ENCODE assay signal across 1 cellular context in the genomic region with DNA sequence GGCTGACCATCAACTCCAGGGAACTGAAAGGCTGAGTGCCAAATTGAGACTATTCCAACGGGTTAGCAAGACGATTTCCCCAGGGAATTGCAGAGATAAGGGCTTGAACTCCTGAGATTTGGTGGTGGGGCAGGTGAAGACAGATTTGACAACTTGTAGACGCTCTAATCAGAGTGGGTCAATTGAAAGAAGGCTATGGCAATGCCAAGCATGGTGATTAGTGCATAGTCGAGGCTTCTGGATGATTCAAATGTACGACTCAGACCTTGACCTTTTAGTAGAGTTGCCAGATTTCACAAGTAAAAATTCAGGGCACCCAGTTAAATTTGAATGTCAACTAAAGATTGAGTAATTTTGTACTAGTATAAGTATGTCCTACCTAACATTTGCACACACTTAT.
TF ChIP-seq lines count a peak whose summit lies in the region.

No MANE protein-coding gene starts in this region.

TF ChIP-seq in HEK293, 187 proteins besides CTCF, POLR2A, EP300 and RAD21 (continued from another document):
- TF ChIP-seq, protein P1, sequence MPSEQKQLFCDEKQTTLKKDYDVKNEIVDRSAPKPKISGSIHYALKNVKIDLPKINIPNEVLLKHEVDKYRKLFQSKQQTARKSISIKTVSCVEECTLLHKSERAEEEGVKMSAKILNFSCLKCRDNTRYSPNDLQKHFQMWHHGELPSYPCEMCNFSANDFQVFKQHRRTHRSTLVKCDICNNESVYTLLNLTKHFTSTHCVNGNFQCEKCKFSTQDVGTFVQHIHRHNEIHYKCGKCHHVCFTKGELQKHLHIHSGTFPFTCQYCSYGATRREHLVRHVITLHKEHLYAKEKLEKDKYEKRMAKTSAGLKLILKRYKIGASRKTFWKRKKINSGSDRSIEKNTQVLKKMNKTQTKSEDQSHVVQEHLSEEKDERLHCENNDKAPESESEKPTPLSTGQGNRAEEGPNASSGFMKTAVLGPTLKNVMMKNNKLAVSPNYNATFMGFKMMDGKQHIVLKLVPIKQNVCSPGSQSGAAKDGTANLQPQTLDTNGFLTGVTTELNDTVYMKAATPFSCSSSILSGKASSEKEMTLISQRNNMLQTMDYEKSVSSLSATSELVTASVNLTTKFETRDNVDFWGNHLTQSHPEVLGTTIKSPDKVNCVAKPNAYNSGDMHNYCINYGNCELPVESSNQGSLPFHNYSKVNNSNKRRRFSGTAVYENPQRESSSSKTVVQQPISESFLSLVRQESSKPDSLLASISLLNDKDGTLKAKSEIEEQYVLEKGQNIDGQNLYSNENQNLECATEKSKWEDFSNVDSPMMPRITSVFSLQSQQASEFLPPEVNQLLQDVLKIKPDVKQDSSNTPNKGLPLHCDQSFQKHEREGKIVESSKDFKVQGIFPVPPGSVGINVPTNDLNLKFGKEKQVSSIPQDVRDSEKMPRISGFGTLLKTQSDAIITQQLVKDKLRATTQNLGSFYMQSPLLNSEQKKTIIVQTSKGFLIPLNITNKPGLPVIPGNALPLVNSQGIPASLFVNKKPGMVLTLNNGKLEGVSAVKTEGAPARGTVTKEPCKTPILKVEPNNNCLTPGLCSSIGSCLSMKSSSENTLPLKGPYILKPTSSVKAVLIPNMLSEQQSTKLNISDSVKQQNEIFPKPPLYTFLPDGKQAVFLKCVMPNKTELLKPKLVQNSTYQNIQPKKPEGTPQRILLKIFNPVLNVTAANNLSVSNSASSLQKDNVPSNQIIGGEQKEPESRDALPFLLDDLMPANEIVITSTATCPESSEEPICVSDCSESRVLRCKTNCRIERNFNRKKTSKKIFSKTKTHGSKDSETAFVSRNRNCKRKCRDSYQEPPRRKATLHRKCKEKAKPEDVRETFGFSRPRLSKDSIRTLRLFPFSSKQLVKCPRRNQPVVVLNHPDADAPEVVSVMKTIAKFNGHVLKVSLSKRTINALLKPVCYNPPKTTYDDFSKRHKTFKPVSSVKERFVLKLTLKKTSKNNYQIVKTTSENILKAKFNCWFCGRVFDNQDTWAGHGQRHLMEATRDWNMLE (tag by site-specific recombination; conservative IDR thresholded peaks at IDR 0.05; ENCODE audit: low read depth), result no peak
- TF ChIP-seq ZNF626 (tag by site-specific recombination; IDR thresholded peaks at IDR 0.05) (no peak), ZNF544 (tag by site-specific recombination; IDR thresholded peaks at IDR 0.05) (no peak), ZNF132 (tag by site-specific recombination; IDR thresholded peaks at IDR 0.05; ENCODE audit: borderline replicate concordance) (no peak), OSR2 (tag by site-specific recombination; IDR thresholded peaks at IDR 0.05) (peak; percentile 56; the same call in 1 of the 2 replicates), GFI1B (tag by site-specific recombination; IDR thresholded peaks at IDR 0.05) (peak; percentile 71; the same call in 1 of the 2 replicates), ZXDB (tag by site-specific recombination; IDR thresholded peaks at IDR 0.05) (0 out of 2 replicates have a peak, but pooled peaks have one; percentile 33), ZBTB17 (tag by site-specific recombination; IDR thresholded peaks at IDR 0.05) (no peak)
- TF ChIP-seq, protein P2, sequence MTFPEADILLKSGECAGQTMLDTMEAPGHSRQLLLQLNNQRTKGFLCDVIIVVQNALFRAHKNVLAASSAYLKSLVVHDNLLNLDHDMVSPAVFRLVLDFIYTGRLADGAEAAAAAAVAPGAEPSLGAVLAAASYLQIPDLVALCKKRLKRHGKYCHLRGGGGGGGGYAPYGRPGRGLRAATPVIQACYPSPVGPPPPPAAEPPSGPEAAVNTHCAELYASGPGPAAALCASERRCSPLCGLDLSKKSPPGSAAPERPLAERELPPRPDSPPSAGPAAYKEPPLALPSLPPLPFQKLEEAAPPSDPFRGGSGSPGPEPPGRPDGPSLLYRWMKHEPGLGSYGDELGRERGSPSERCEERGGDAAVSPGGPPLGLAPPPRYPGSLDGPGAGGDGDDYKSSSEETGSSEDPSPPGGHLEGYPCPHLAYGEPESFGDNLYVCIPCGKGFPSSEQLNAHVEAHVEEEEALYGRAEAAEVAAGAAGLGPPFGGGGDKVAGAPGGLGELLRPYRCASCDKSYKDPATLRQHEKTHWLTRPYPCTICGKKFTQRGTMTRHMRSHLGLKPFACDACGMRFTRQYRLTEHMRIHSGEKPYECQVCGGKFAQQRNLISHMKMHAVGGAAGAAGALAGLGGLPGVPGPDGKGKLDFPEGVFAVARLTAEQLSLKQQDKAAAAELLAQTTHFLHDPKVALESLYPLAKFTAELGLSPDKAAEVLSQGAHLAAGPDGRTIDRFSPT (tag by site-specific recombination; IDR thresholded peaks at IDR 0.05), result no peak
- TF ChIP-seq, protein P3, sequence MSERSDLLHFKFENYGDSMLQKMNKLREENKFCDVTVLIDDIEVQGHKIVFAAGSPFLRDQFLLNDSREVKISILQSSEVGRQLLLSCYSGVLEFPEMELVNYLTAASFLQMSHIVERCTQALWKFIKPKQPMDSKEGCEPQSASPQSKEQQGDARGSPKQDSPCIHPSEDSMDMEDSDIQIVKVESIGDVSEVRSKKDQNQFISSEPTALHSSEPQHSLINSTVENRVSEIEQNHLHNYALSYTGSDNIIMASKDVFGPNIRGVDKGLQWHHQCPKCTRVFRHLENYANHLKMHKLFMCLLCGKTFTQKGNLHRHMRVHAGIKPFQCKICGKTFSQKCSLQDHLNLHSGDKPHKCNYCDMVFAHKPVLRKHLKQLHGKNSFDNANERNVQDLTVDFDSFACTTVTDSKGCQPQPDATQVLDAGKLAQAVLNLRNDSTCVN (tag by site-specific recombination; optimal IDR thresholded peaks at IDR 0.05), result no peak
TF ChIP-seq in HEK293: peak in this region for 3.
